8 cellular contexts compared by ENCODE assay signal in the genomic region with DNA sequence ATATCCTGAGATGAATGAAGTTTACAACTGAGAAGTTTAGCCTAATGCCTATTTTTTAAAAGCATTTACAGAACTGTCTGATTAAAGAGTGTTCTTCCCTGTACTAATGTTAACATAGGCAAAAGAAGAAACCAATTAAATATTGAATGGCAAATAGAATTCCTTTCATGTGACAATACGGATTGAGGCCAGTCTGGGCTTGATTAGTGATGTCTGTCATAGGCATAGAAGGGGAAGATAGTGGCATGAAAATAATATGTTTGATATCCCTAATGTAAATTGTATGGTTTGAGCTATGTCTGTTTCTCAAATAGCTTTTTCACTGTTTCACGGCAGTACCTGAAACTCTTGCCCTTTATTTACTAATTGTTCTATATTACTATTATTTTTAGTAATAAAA.
"Had no signal": no experiment of that assay in that cellular context is flagged by ENCODE, and none has a peak within 500 bp of the region (broad histone marks: within the 10 kb centered on the region; RNA-seq: fewer than 3 reads in every experiment).

No MANE protein-coding gene starts in this region.

- DNase-seq: GDM1, GF-D8 had no signal

- FAIRE-seq: G401.6, GM12878, GM12891, GM12892, GM18507, GM19239 had no signal

- H3K4me3 ChIP-seq: GM12878 had no signal

- ATAC-seq: GM12878 had no signal
